ENCODE assay signal across 1 cellular context in the genomic region with DNA sequence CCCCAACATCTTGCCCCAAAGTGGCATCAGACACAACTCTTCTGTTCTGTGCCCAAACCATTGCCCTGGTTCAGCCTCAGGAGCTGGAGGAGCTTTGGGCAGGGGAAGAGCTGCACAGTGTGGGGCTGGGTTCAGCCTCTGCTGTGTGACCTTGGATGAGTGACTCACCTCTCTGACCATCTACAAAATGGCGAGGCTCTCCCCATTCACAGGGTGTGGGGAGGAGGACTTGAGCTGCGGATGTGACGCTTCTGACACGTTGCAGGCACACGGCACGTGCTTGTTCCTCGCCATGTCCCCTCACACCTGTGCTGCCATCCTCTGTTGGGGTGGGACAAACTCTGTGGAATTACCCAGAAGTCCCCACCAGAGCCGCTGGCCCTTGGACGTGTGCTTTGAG.
TF ChIP-seq lines count a peak whose summit lies in the region.

No MANE protein-coding gene starts in this region.

TF ChIP-seq in K562, 482 proteins besides CTCF, POLR2A, EP300 and RAD21:
- TF ChIP-seq ZFP36 (IDR thresholded peaks at IDR 0.05; ENCODE audit: low read depth, low read length, partially characterized antibody) = peak; percentile 42
- TF ChIP-seq, protein P1, sequence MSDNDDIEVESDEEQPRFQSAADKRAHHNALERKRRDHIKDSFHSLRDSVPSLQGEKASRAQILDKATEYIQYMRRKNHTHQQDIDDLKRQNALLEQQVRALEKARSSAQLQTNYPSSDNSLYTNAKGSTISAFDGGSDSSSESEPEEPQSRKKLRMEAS (CRISPR knock-in tag; IDR thresholded peaks at IDR 0.05) = peak; percentile 32; the same call in 1 of the 2 replicates
- 0 out of 2 replicates have a peak, but pooled peaks have one; percentile 38 for TF ChIP-seq BHLHE40 (IDR thresholded peaks at IDR 0.05; ENCODE audit: low read length)
- TF ChIP-seq, protein P2, sequence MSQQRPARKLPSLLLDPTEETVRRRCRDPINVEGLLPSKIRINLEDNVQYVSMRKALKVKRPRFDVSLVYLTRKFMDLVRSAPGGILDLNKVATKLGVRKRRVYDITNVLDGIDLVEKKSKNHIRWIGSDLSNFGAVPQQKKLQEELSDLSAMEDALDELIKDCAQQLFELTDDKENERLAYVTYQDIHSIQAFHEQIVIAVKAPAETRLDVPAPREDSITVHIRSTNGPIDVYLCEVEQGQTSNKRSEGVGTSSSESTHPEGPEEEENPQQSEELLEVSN (IDR thresholded peaks at IDR 0.05; ENCODE audit: borderline replicate concordance in 1 of 2, extremely low read depth in 1 of 2, insufficient read depth in 1 of 2, insufficient read length in 1 of 2, low read depth in 1 of 2, low read length in 1 of 2, poor library complexity in 1 of 2, severe bottlenecking in 1 of 2) = peak in 1 of 2 experiments; percentile 52
